ENCODE assay signal across 8 cellular contexts in genomic region chr10:72242675-72243074, GRCh38. TPM values are rescaled to one million over a fixed set of nuclear protein-coding genes. Genes with fewer than 3 reads are reported as not detected.
A peak's percentile ranks its signal among the peaks of the same experiment; 100 is the strongest.
DNase-seq lines count a peak whose midpoint lies in the region; ATAC-seq and TF ChIP-seq lines count a peak whose summit lies in the region.

No MANE protein-coding gene starts in this region.

- TF ChIP-seq CTCF in neural crest cell (conservative IDR thresholded peaks at IDR 0.05): no peak
- TF ChIP-seq CTCF in CD14-positive monocyte (IDR thresholded peaks at IDR 0.05): no peak

- intact Hi-C loops in CD14-positive monocyte (cut with micrococcal nuclease): no loop called here

- H3K27me3 ChIP-seq in BLaER1: no peaks in the 10 kb centered on the region

- H3K36me3 ChIP-seq in BLaER1: peaks cover 12% of the 10 kb centered on the region

- H3K9me3 ChIP-seq in BLaER1: no peaks in the 10 kb centered on the region

- H3K9me3 Mint-ChIP-seq in neural crest cell (no peaks in the 10 kb centered on the region), CD14-positive monocyte (peaks cover 0 to 1% (median 0%) of the 10 kb centered on the region in 7 donors)

- H3K4me2 ChIP-seq in BLaER1: peak overlapping the region; percentile 50

- H3K4me1 Mint-ChIP-seq in neural crest cell (peaks cover 39% of the 10 kb centered on the region), CD14-positive monocyte (peaks cover 32% of the 10 kb centered on the region)

- H3K9ac ChIP-seq in BLaER1: peak overlapping the region; percentile 54

- H3K4me3 ChIP-seq in BLaER1: no peak overlapping the region

- ATAC-seq in HG03439 (IDR thresholded peaks at IDR 0.05; ENCODE audit: unreplicated experiment) (no peak), HG02852 (IDR thresholded peaks at IDR 0.05; ENCODE audit: unreplicated experiment) (no peak)

- H3K27ac Mint-ChIP-seq in neural crest cell (ENCODE audit: unreplicated experiment) (peak overlapping the region; percentile 88), CD14-positive monocyte (peak overlapping the region in 2 of 7 donors; percentile 10 to 21)

- H3K4me1 ChIP-seq in BLaER1: peaks cover 58% of the 10 kb centered on the region

- H4K20me1 ChIP-seq in BLaER1: no peaks in the 10 kb centered on the region

- H3K4me3 Mint-ChIP-seq in neural crest cell (no peak overlapping the region), CD14-positive monocyte (peak overlapping the region in 1 of 2 donors; percentile 2)

- H3K36me3 Mint-ChIP-seq in neural crest cell (ENCODE audit: low read depth) (no peaks in the 10 kb centered on the region), CD14-positive monocyte (peaks cover 8 to 13% of the 10 kb centered on the region in 2 donors)

- H3K27me3 Mint-ChIP-seq in neural crest cell (ENCODE audit: low read depth) (no peaks in the 10 kb centered on the region), CD14-positive monocyte (ENCODE audit: low read depth in 3 of 3) (peaks cover 0 to 8% (median 3%) of the 10 kb centered on the region in 3 donors)

- H3K27ac ChIP-seq in BLaER1: peak overlapping the region; percentile 40; the same call in 1 of the 2 replicates
- H3K27ac ChIP-seq in epithelial cell of prostate: peak overlapping the region; percentile 64

- no peak for DNase-seq in epithelial cell of prostate (ENCODE audit: low read depth, low spot score)
- DNase-seq in neural crest cell (ENCODE audit: low read depth, low spot score): no peak
- DNase-seq in CD14-positive monocyte (ENCODE audit: low spot score): no peak
- no peak for DNase-seq in NCI-H1436 treated with DMSO at 0.1 percent for 48 hours (lab: John Stamatoyannopoulos, UW)

TF ChIP-seq in PFSK-1, 5 proteins besides CTCF, POLR2A, EP300 and RAD21:
- no peak for TF ChIP-seq SIN3A (IDR thresholded peaks at IDR 0.05; ENCODE audit: borderline replicate concordance, insufficient read depth, low read length)
- peak; percentile 45; the same call in 1 of the 2 replicates for TF ChIP-seq POLR2AphosphoS5 (IDR thresholded peaks at IDR 0.05; ENCODE audit: low read depth, low read length)
- 0 out of 4 replicates have a peak, but pooled peaks of 1 of the 2 experiments have one; percentile 50 for TF ChIP-seq REST (IDR thresholded peaks at IDR 0.05; ENCODE audit: insufficient read depth in 1 of 2, low read depth in 2 of 2, low read length in 2 of 2)
- peak; percentile 39 for TF ChIP-seq FOXP2 (optimal IDR thresholded peaks at IDR 0.05; ENCODE audit: borderline replicate concordance, extremely low read depth, extremely low read length, insufficient read depth)
- TF ChIP-seq TAF1 (IDR thresholded peaks at IDR 0.05; ENCODE audit: borderline replicate concordance, insufficient read depth, low read length): peak; percentile 45; the same call in 1 of the 2 replicates

RNA-seq across cellular contexts. Expression of gene ASCC1, which starts 26.6 kb away (rescaled TPM):
- 17.9 TPM for polyA plus RNA-seq in PFSK-1 (2012; ENCODE audit: insufficient read length, low read depth)
- total RNA-seq in neural crest cell: 31.5 and 35.6 TPM in 2 replicates
- 10 to 100 TPM; 17.9 to 20.9 TPM for polyA plus RNA-seq in CD14-positive monocyte

RNA-seq across cellular contexts. Expression of gene ANAPC16, which starts 26.9 kb away (rescaled TPM):
- polyA plus RNA-seq in PFSK-1 (2012; ENCODE audit: insufficient read length, low read depth): 68.3 TPM
- total RNA-seq in neural crest cell: 53.2 and 57.5 TPM in 2 replicates
- polyA plus RNA-seq in CD14-positive monocyte: 100 to 1,000 TPM; 148 to 167 TPM

RNA-seq across cellular contexts. Expression of gene DDIT4, which starts 31.0 kb away (rescaled TPM):
- polyA plus RNA-seq in PFSK-1 (2012; ENCODE audit: insufficient read length, low read depth): 670 TPM
- total RNA-seq in neural crest cell: 68.6 and 80.1 TPM in 2 replicates
- polyA plus RNA-seq in CD14-positive monocyte: 10 to 100 TPM; 26.1 to 45.8 TPM
